ENCODE assay signal across 16 cellular contexts in genomic region chr1:59458884-59459283, GRCh38.
DNase-seq lines count a peak whose midpoint lies in the region; ATAC-seq and TF ChIP-seq lines count a peak whose summit lies in the region.
"Had no signal": no experiment of that assay in that cellular context is flagged by ENCODE, and none has a peak within 500 bp of the region (broad histone marks: within the 10 kb centered on the region; RNA-seq: fewer than 3 reads in every experiment).

No MANE protein-coding gene starts in this region.

- TF ChIP-seq EP300 in neural cell (conservative IDR thresholded peaks at IDR 0.05; ENCODE audit: poor library complexity, severe bottlenecking) = no peak

- no peaks in the 10 kb centered on the region for H3F3A ChIP-seq in neural cell (ENCODE audit: insufficient read depth, low read length, poor library complexity, severe bottlenecking)

- H3K9me2 ChIP-seq in neural cell (ENCODE audit: insufficient read depth, low read length) = no peaks in the 10 kb centered on the region

- H3K4me3 Mint-ChIP-seq in stimulated activated naive CD8-positive, alpha-beta T cell treated with anti-CD3 and anti-CD28 coated beads, Interleukin-15, amount 100 ng/mL, for 72 hours = no peak overlapping the region
- H3K4me3 Mint-ChIP-seq: B cell; CD4-positive, alpha-beta T cell; CD8-positive, alpha-beta T cell had no signal

- no peak overlapping the region for H2AFZ ChIP-seq in neural cell (ENCODE audit: low read depth, low read length)

- H3K4me1 Mint-ChIP-seq in stimulated activated naive CD8-positive, alpha-beta T cell treated with anti-CD3 and anti-CD28 coated beads, Interleukin-15, amount 100 ng/mL, for 72 hours = peaks cover 7% of the 10 kb centered on the region

- peaks cover 14 to 21% of the 10 kb centered on the region in 2 donors for H3K9me3 Mint-ChIP-seq in stimulated activated naive CD8-positive, alpha-beta T cell treated with anti-CD3 and anti-CD28 coated beads, Interleukin-15, amount 100 ng/mL, for 72 hours

- H4K20me1 ChIP-seq in neural cell (ENCODE audit: insufficient read depth) = no peaks in the 10 kb centered on the region
- H4K20me1 ChIP-seq: BLaER1 treated with 17β-estradiol and CSF1 and Interleukin-3, amounts not matched to agents 10 nM and 100 nM had no signal

- TF ChIP-seq CTCF in neural cell (IDR thresholded peaks at IDR 0.05; ENCODE audit: poor library complexity, severe bottlenecking) = no peak

- no peaks in the 10 kb centered on the region for H3K36me3 ChIP-seq in neural cell (ENCODE audit: insufficient read depth, low read length)

- H3K27me3 ChIP-seq in neural cell (ENCODE audit: insufficient read depth, low read depth, low read length) = no peaks in the 10 kb centered on the region
- H3K27me3 ChIP-seq: BLaER1 treated with 17β-estradiol and CSF1 and Interleukin-3, amounts not matched to agents 10 nM and 100 nM had no signal

- no peak overlapping the region for H3K4me2 ChIP-seq in neural cell (ENCODE audit: low read length)
- H3K4me2 ChIP-seq: BLaER1 treated with 17β-estradiol and CSF1 and Interleukin-3, amounts not matched to agents 10 nM and 100 nM had no signal

- no peaks in the 10 kb centered on the region for H3K27me3 Mint-ChIP-seq in stimulated activated naive CD8-positive, alpha-beta T cell treated with anti-CD3 and anti-CD28 coated beads, Interleukin-15, amount 100 ng/mL, for 72 hours
- H3K27me3 Mint-ChIP-seq: B cell; CD4-positive, alpha-beta T cell had no signal

- H3K9me3 ChIP-seq in neural cell (ENCODE audit: low read length) = no peaks in the 10 kb centered on the region
- H3K9me3 ChIP-seq: Caco-2 had no signal

- no peak overlapping the region for H3K27ac Mint-ChIP-seq in stimulated activated naive CD8-positive, alpha-beta T cell treated with anti-CD3 and anti-CD28 coated beads, Interleukin-15, amount 100 ng/mL, for 72 hours
- H3K27ac Mint-ChIP-seq: B cell; CD4-positive, alpha-beta T cell; CD8-positive, alpha-beta T cell had no signal

- no peak overlapping the region for H3K9ac ChIP-seq in neural cell (ENCODE audit: low read length)
- H3K9ac ChIP-seq: BLaER1 treated with 17β-estradiol and CSF1 and Interleukin-3, amounts not matched to agents 10 nM and 100 nM had no signal

- DNase-seq in NCI-H82 (lab: John Stamatoyannopoulos, UW) = peak; percentile 77
- DNase-seq in NCI-H82 treated with DMSO at 0.1 percent for 48 hours (lab: John Stamatoyannopoulos, UW; ENCODE audit: unreplicated experiment) = peak; percentile 27
- DNase-seq in central memory CD4-positive, alpha-beta T cell = no peak
- no peak for DNase-seq in stimulated activated naive CD8-positive, alpha-beta T cell treated with anti-CD3 and anti-CD28 coated beads, Interleukin-15, amount 100 ng/mL, for 72 hours
- DNase-seq: 8988T; AML-193; Caco-2; Calu3; CD4-positive, alpha-beta T cell; CD8-positive, alpha-beta T cell; DMS79 treated with DMSO at 0.1 percent for 48 hours; GF-D8 had no signal

- no peak for TF ChIP-seq RAD21 in neural cell (conservative IDR thresholded peaks at IDR 0.05)

- no peak for ATAC-seq in stimulated activated naive CD8-positive, alpha-beta T cell treated with anti-CD3 and anti-CD28 coated beads, Interleukin-15, amount 100 ng/mL, for 72 hours
- ATAC-seq: CD8-positive, alpha-beta T cell had no signal

- H3K79me2 ChIP-seq in neural cell (replicated peaks; ENCODE audit: insufficient read depth, low read length) = no peaks in the 10 kb centered on the region

- no peak overlapping the region for H3K4me3 ChIP-seq in neural cell (ENCODE audit: low read length)
- H3K4me3 ChIP-seq: BLaER1 treated with 17β-estradiol and CSF1 and Interleukin-3, amounts not matched to agents 10 nM and 100 nM had no signal

- H3K27ac ChIP-seq in neural cell (ENCODE audit: low read length) = no peak overlapping the region
- H3K27ac ChIP-seq: BLaER1 treated with 17β-estradiol and CSF1 and Interleukin-3, amounts not matched to agents 10 nM and 100 nM; C4-2B had no signal

TF ChIP-seq in neural cell, 6 proteins besides CTCF, POLR2A, EP300 and RAD21:
- TF ChIP-seq, protein P1, sequence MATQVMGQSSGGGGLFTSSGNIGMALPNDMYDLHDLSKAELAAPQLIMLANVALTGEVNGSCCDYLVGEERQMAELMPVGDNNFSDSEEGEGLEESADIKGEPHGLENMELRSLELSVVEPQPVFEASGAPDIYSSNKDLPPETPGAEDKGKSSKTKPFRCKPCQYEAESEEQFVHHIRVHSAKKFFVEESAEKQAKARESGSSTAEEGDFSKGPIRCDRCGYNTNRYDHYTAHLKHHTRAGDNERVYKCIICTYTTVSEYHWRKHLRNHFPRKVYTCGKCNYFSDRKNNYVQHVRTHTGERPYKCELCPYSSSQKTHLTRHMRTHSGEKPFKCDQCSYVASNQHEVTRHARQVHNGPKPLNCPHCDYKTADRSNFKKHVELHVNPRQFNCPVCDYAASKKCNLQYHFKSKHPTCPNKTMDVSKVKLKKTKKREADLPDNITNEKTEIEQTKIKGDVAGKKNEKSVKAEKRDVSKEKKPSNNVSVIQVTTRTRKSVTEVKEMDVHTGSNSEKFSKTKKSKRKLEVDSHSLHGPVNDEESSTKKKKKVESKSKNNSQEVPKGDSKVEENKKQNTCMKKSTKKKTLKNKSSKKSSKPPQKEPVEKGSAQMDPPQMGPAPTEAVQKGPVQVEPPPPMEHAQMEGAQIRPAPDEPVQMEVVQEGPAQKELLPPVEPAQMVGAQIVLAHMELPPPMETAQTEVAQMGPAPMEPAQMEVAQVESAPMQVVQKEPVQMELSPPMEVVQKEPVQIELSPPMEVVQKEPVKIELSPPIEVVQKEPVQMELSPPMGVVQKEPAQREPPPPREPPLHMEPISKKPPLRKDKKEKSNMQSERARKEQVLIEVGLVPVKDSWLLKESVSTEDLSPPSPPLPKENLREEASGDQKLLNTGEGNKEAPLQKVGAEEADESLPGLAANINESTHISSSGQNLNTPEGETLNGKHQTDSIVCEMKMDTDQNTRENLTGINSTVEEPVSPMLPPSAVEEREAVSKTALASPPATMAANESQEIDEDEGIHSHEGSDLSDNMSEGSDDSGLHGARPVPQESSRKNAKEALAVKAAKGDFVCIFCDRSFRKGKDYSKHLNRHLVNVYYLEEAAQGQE (IDR thresholded peaks at IDR 0.05; ENCODE audit: borderline replicate concordance) = peak; percentile 42
- no peak for TF ChIP-seq MXI1 (conservative IDR thresholded peaks at IDR 0.05; ENCODE audit: poor library complexity, severe bottlenecking)

Comparison
In these comparisons a context has a peak if more than half of its experiments do, and no peak if none do; other contexts are left out.
1. DNase-seq: peak in NCI-H82 (single experiment) and NCI-H82 treated with DMSO at 0.1 percent for 48 hours (single experiment); none in central memory CD4-positive, alpha-beta T cell (single experiment) and stimulated activated naive CD8-positive, alpha-beta T cell treated with anti-CD3 and anti-CD28 coated beads, Interleukin-15, amount 100 ng/mL, for 72 hours (0 of 2).